Comparison of ENCODE assay signal across 21 cellular contexts in genomic region chr9:16112116-16112515, GRCh38.
DNase-seq lines count a peak whose midpoint lies in the region; ATAC-seq, FAIRE-seq and TF ChIP-seq lines count a peak whose summit lies in the region.
"Had no signal": no experiment of that assay in that cellular context is flagged by ENCODE, and none has a peak within 500 bp of the region (broad histone marks: within the 10 kb centered on the region; RNA-seq: fewer than 3 reads in every experiment).

No MANE protein-coding gene starts in this region.

- CTCF ChIA-PET in A549 (lab: Yijun Ruan, JAX), result interaction anchor here (1.1 kb wide), 1 partner anchor 22 kb away, joined by 4 read pairs; no protein-coding TSS in a partner anchor
- CTCF ChIA-PET in HCT116 (lab: Charles Lee), result no interaction called here
- CTCF ChIA-PET in WTC11 (lab: Charles Lee), result interaction anchor here (1.1 kb wide), 1 partner anchor 21 kb away, joined by 5 read pairs; no protein-coding TSS in a partner anchor

- H3K4me3 Mint-ChIP-seq in WTC11, result no peak overlapping the region
- H3K4me3 Mint-ChIP-seq: CD4-positive, alpha-beta memory T cell had no signal

- no peak overlapping the region for H3K9ac ChIP-seq in HCT116 (ENCODE audit: low read length)
- H3K9ac ChIP-seq: BLaER1 had no signal

- no peaks in the 10 kb centered on the region for H3K9me2 ChIP-seq in HCT116 (ENCODE audit: insufficient read depth)

- H3K4me1 ChIP-seq in A549 (no peaks in the 10 kb centered on the region), HCT116 (ENCODE audit: control insufficient read depth in 1 of 2, insufficient read depth in 2 of 2, low read length in 2 of 2) (no peaks in the 10 kb centered on the region)

- POLR2A ChIA-PET in A549 (lab: Yijun Ruan, JAX) (no interaction called here), HCT116 (lab: Charles Lee) (no interaction called here), WTC11 (lab: Charles Lee) (no interaction called here)

- no peaks in the 10 kb centered on the region for H3K27me3 ChIP-seq in HCT116 (ENCODE audit: insufficient read depth, low read length)
- H3K27me3 ChIP-seq: BLaER1 had no signal

- no peak for FAIRE-seq in A549 (lab: Jason Lieb, UNC)
- FAIRE-seq: GM12891, GM19239, H54 had no signal

- intact Hi-C loops in HCT116 (cut with micrococcal nuclease), result no loop called here

- no peaks in the 10 kb centered on the region for H3K27me3 Mint-ChIP-seq in WTC11 (ENCODE audit: low read depth)
- H3K27me3 Mint-ChIP-seq: CD4-positive, alpha-beta memory T cell had no signal

- TF ChIP-seq RAD21 in A549 (conservative IDR thresholded peaks at IDR 0.05 in 1 of 2, IDR thresholded peaks at IDR 0.05 in 1 of 2), result no peak
- no peak for TF ChIP-seq RAD21 in HCT116 (IDR thresholded peaks at IDR 0.05; ENCODE audit: low read depth)

- no peaks in the 10 kb centered on the region for H3K9me3 ChIP-seq in A549
- no peaks in the 10 kb centered on the region for H3K9me3 ChIP-seq in HCT116 (ENCODE audit: control insufficient read depth in 1 of 2, insufficient read depth in 1 of 2, low read depth in 1 of 2, low read length in 2 of 2)
- H3K9me3 ChIP-seq: BLaER1 had no signal

- H3K27ac Mint-ChIP-seq in WTC11, result no peak overlapping the region
- H3K27ac Mint-ChIP-seq: CD4-positive, alpha-beta memory T cell had no signal

- DNase-seq in A549 (ENCODE audit: low read depth in 1 of 2, low spot score in 1 of 2) (no peak), HCT116 (ENCODE audit: low read depth, low spot score) (no peak), WTC11 (ENCODE audit: low spot score) (no peak), left kidney (ENCODE audit: low read depth, low spot score) (peak; percentile 70), germinal center (ENCODE audit: low spot score) (no peak), DMS153 (lab: John Stamatoyannopoulos, UW) (no peak)
- DNase-seq: CD4-positive, alpha-beta memory T cell; EL; IMR-90; NCI-H1092 treated with DMSO at 0.1 percent for 48 hours; NCI-H146; NCI-H2029 treated with DMSO at 0.1 percent for 48 hours; NCI-H446 treated with DMSO at 0.1 percent for 48 hours; NK-92 treated with Interleukin-12 subunit alpha and Interleukin-12 subunit beta, amount 100 ng/mL, for 24 hours; SHP77 treated with DMSO at 0.1 percent for 48 hours had no signal

- H2AFZ ChIP-seq in HCT116 (ENCODE audit: low read depth, low read length, poor library complexity, severe bottlenecking), result no peak overlapping the region

- no peaks in the 10 kb centered on the region for H3K36me3 ChIP-seq in HCT116 (ENCODE audit: control insufficient read depth in 1 of 2, insufficient read depth in 2 of 2, low read length in 2 of 2)
- H3K36me3 ChIP-seq: BLaER1 had no signal

- ATAC-seq in A549 (no peak), HCT116 (no peak), WTC11 (peak; percentile 46; the same call in 1 of the 2 replicates), GM19324 (IDR thresholded peaks at IDR 0.05; ENCODE audit: low FRiP score, unreplicated experiment) (no peak)

- BruUV-seq in HCT116 (replicated peaks; lab: Mats Ljungman, UMichigan), result no TSS peak

- H3K9me3 Mint-ChIP-seq in WTC11, result no peaks in the 10 kb centered on the region

- H4K20me1 ChIP-seq in HCT116 (ENCODE audit: insufficient read depth), result no peaks in the 10 kb centered on the region
- H4K20me1 ChIP-seq: BLaER1 had no signal

- no peak for TF ChIP-seq EP300 in A549 (IDR thresholded peaks at IDR 0.05)

- no peaks in the 10 kb centered on the region for H3K36me3 Mint-ChIP-seq in WTC11
- H3K36me3 Mint-ChIP-seq: CD4-positive, alpha-beta memory T cell had no signal

- WGBS in A549 (ENCODE audit: missing lambda C conversion rate), result 54% methylated on average over 6 of the region's 6 CpGs

- TF ChIP-seq POLR2A in A549 (IDR thresholded peaks at IDR 0.05; ENCODE audit: low read length), result no peak
- TF ChIP-seq POLR2A in HCT116 (IDR thresholded peaks at IDR 0.05; ENCODE audit: borderline replicate concordance, extremely low read depth, insufficient read depth, insufficient read length), result no peak

- H3K4me2 ChIP-seq in A549 (no peak overlapping the region), HCT116 (ENCODE audit: low read length) (no peak overlapping the region)
- H3K4me2 ChIP-seq: BLaER1 had no signal

- H3K4me3 ChIP-seq in A549 (no peak overlapping the region), HCT116 (replicated peaks in 1 of 2; ENCODE audit: low read depth in 1 of 2, low read length in 2 of 2) (no peak overlapping the region)
- H3K4me3 ChIP-seq: BLaER1 had no signal

- peaks cover under 1% of the 10 kb centered on the region; the same call in 1 of the 2 replicates for H3K4me1 Mint-ChIP-seq in WTC11
- H3K4me1 Mint-ChIP-seq: CD4-positive, alpha-beta memory T cell had no signal

- no peaks in the 10 kb centered on the region for H3K79me2 ChIP-seq in HCT116 (ENCODE audit: insufficient read depth, low read length)

- RAD21 ChIA-PET in HCT116 (lab: Charles Lee; ENCODE audit: low non-redundant PET in 1 of 2, low total read pairs in 2 of 2, uncharacterized antibody in 2 of 2, unreplicated experiment in 2 of 2), result no interaction called here

- no peak for TF ChIP-seq CTCF in A549 (IDR thresholded peaks at IDR 0.05)
- TF ChIP-seq CTCF in HCT116 (IDR thresholded peaks at IDR 0.05 in 2 of 3, conservative IDR thresholded peaks at IDR 0.05 in 1 of 3; ENCODE audit: borderline replicate concordance in 1 of 3, insufficient read depth in 1 of 3, low read depth in 2 of 3, low read length in 2 of 3), result no peak
- TF ChIP-seq CTCF in WTC11 (IDR thresholded peaks at IDR 0.05), result no peak

- H3K27ac ChIP-seq in A549, result no peak overlapping the region
- H3K27ac ChIP-seq in HCT116 (ENCODE audit: low read depth, low read length), result no peak overlapping the region
- H3K27ac ChIP-seq: BLaER1, HL-60 had no signal

TF ChIP-seq in A549, 52 proteins besides CTCF, POLR2A, EP300 and RAD21 (continues in another document):
- no peak for TF ChIP-seq FOSL2 (IDR thresholded peaks at IDR 0.05)
- TF ChIP-seq FOSL2 (CRISPR knock-in tag; IDR thresholded peaks at IDR 0.05), result no peak

TF ChIP-seq in HCT116, 20 proteins besides CTCF, POLR2A, EP300 and RAD21 (continues in another document):
- TF ChIP-seq, protein P1, sequence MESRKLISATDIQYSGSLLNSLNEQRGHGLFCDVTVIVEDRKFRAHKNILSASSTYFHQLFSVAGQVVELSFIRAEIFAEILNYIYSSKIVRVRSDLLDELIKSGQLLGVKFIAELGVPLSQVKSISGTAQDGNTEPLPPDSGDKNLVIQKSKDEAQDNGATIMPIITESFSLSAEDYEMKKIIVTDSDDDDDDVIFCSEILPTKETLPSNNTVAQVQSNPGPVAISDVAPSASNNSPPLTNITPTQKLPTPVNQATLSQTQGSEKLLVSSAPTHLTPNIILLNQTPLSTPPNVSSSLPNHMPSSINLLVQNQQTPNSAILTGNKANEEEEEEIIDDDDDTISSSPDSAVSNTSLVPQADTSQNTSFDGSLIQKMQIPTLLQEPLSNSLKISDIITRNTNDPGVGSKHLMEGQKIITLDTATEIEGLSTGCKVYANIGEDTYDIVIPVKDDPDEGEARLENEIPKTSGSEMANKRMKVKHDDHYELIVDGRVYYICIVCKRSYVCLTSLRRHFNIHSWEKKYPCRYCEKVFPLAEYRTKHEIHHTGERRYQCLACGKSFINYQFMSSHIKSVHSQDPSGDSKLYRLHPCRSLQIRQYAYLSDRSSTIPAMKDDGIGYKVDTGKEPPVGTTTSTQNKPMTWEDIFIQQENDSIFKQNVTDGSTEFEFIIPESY (IDR thresholded peaks at IDR 0.05; ENCODE audit: extremely low read depth, insufficient replicate concordance, low read length), result no peak
- no peak for TF ChIP-seq SIN3A (IDR thresholded peaks at IDR 0.05; ENCODE audit: low read depth)
- TF ChIP-seq, protein P2, sequence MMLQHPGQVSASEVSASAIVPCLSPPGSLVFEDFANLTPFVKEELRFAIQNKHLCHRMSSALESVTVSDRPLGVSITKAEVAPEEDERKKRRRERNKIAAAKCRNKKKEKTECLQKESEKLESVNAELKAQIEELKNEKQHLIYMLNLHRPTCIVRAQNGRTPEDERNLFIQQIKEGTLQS (IDR thresholded peaks at IDR 0.05), result no peak

TF ChIP-seq in WTC11, 78 proteins besides CTCF, POLR2A, EP300 and RAD21 (continues in another document):
- TF ChIP-seq KAT7 (CRISPR knock-in tag; IDR thresholded peaks at IDR 0.05; ENCODE audit: borderline replicate concordance) (no peak), ERG (CRISPR knock-in tag; IDR thresholded peaks at IDR 0.05) (no peak)
- TF ChIP-seq, protein P3, sequence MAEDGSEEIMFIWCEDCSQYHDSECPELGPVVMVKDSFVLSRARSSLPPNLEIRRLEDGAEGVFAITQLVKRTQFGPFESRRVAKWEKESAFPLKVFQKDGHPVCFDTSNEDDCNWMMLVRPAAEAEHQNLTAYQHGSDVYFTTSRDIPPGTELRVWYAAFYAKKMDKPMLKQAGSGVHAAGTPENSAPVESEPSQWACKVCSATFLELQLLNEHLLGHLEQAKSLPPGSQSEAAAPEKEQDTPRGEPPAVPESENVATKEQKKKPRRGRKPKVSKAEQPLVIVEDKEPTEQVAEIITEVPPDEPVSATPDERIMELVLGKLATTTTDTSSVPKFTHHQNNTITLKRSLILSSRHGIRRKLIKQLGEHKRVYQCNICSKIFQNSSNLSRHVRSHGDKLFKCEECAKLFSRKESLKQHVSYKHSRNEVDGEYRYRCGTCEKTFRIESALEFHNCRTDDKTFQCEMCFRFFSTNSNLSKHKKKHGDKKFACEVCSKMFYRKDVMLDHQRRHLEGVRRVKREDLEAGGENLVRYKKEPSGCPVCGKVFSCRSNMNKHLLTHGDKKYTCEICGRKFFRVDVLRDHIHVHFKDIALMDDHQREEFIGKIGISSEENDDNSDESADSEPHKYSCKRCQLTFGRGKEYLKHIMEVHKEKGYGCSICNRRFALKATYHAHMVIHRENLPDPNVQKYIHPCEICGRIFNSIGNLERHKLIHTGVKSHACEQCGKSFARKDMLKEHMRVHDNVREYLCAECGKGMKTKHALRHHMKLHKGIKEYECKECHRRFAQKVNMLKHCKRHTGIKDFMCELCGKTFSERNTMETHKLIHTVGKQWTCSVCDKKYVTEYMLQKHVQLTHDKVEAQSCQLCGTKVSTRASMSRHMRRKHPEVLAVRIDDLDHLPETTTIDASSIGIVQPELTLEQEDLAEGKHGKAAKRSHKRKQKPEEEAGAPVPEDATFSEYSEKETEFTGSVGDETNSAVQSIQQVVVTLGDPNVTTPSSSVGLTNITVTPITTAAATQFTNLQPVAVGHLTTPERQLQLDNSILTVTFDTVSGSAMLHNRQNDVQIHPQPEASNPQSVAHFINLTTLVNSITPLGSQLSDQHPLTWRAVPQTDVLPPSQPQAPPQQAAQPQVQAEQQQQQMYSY (CRISPR knock-in tag; IDR thresholded peaks at IDR 0.05), result no peak
